8 cellular contexts compared by ENCODE assay signal in genomic region chr12:130026608-130027176, GRCh38.
DNase-seq lines count a peak whose midpoint lies in the region; ATAC-seq and FAIRE-seq lines count a peak whose summit lies in the region.

No MANE protein-coding gene starts in this region.

- no peak overlapping the region for H3K4me3 ChIP-seq in aorta (ENCODE audit: low read length in 2 of 2)

- no peaks in the 10 kb centered on the region for H3K4me1 Mint-ChIP-seq in activated CD4-positive, alpha-beta memory T cell treated with anti-CD3 and anti-CD28 coated beads, Interleukin-2, amount 10 ng/mL, durations not matched to agents 7 days and 5 days

- H3K27ac ChIP-seq in aorta (ENCODE audit: low read depth in 1 of 2, low read length in 2 of 2) = no peak overlapping the region

- H3K9me3 ChIP-seq in aorta (ENCODE audit: control insufficient read depth, low read length) = no peaks in the 10 kb centered on the region

- WGBS in aorta, 2 donors = 51 to 53% methylated on average over 15 of the region's 15 CpGs

- no peaks in the 10 kb centered on the region for H3K9me3 Mint-ChIP-seq in activated CD4-positive, alpha-beta memory T cell treated with anti-CD3 and anti-CD28 coated beads, Interleukin-2, amount 10 ng/mL, durations not matched to agents 7 days and 5 days

- H3K27me3 Mint-ChIP-seq in activated CD4-positive, alpha-beta memory T cell treated with anti-CD3 and anti-CD28 coated beads, Interleukin-2, amount 10 ng/mL, durations not matched to agents 7 days and 5 days = no peaks in the 10 kb centered on the region

- H3K4me1 ChIP-seq in aorta (ENCODE audit: control insufficient read depth in 1 of 2, insufficient read depth in 2 of 2, low read length in 2 of 2) = no peaks in the 10 kb centered on the region

- no peak overlapping the region for H3K4me3 Mint-ChIP-seq in activated CD4-positive, alpha-beta memory T cell treated with anti-CD3 and anti-CD28 coated beads, Interleukin-2, amount 10 ng/mL, durations not matched to agents 7 days and 5 days

- POLR2A ChIA-PET in activated CD4-positive, alpha-beta memory T cell treated with anti-CD3 and anti-CD28 coated beads, Interleukin-2, amount 10 ng/mL, durations not matched to agents 7 days and 5 days (lab: Charles Lee) = no interaction called here

- no peaks in the 10 kb centered on the region for H3K36me3 Mint-ChIP-seq in activated CD4-positive, alpha-beta memory T cell treated with anti-CD3 and anti-CD28 coated beads, Interleukin-2, amount 10 ng/mL, durations not matched to agents 7 days and 5 days (ENCODE audit: low read depth)

- peak; percentile 32 for DNase-seq in activated CD4-positive, CD25-positive, alpha-beta regulatory T cell treated with anti-CD3 and anti-CD28 coated beads, Interleukin-2, amount 50 U/mL, for 72 hours
- DNase-seq in MV-4-11 (lab: John Stamatoyannopoulos, UW) (peak; percentile 0), kidney glomerular epithelial cell (lab: John Stamatoyannopoulos, UW) (peak; percentile 11), urothelium cell line (ENCODE audit: low spot score) (peak; percentile 57), aorta (no peak)
- DNase-seq in activated CD4-positive, alpha-beta memory T cell treated with anti-CD3 and anti-CD28 coated beads, Interleukin-2, amount 10 ng/mL, durations not matched to agents 7 days and 5 days = peak; percentile 29

- intact Hi-C loops in aorta (cut with DNase I) = no loop called here

- no peaks in the 10 kb centered on the region for H3K27me3 ChIP-seq in aorta (ENCODE audit: control insufficient read depth in 1 of 2, insufficient read depth in 2 of 2, low read length in 1 of 2)

- CTCF ChIA-PET in activated CD4-positive, alpha-beta memory T cell treated with anti-CD3 and anti-CD28 coated beads, Interleukin-2, amount 10 ng/mL, durations not matched to agents 7 days and 5 days (lab: Charles Lee) = interaction anchor here (1.0 to 4.9 kb wide), 4 partner anchors 11 to 309 kb away, joined by 3 to 33 read pairs (median 3); no protein-coding TSS in a partner anchor

- H3K36me3 ChIP-seq in aorta (ENCODE audit: control insufficient read depth in 1 of 2, insufficient read depth in 2 of 2, low read length in 1 of 2) = no peaks in the 10 kb centered on the region

- H3K27ac Mint-ChIP-seq in activated CD4-positive, alpha-beta memory T cell treated with anti-CD3 and anti-CD28 coated beads, Interleukin-2, amount 10 ng/mL, durations not matched to agents 7 days and 5 days = no peak overlapping the region

- no peak for ATAC-seq in activated CD4-positive, CD25-positive, alpha-beta regulatory T cell treated with anti-CD3 and anti-CD28 coated beads, Interleukin-2, amount 50 U/mL, for 24 hours
- ATAC-seq in HG02642 (IDR thresholded peaks at IDR 0.05; ENCODE audit: poor library complexity, unreplicated experiment) (no peak), aorta (ENCODE audit: low FRiP score) (no peak)

- no peak for FAIRE-seq in urothelium cell line (lab: Jason Lieb, UNC)

Comparison
In these comparisons a context has a peak if more than half of its experiments do, and no peak if none do; other contexts are left out.
1. DNase-seq: peak in activated CD4-positive, CD25-positive, alpha-beta regulatory T cell treated with anti-CD3 and anti-CD28 coated beads, Interleukin-2, amount 50 U/mL, for 72 hours (single experiment), MV-4-11 (single experiment), activated CD4-positive, alpha-beta memory T cell treated with anti-CD3 and anti-CD28 coated beads, Interleukin-2, amount 10 ng/mL, durations not matched to agents 7 days and 5 days (single experiment), kidney glomerular epithelial cell (single experiment) and urothelium cell line (single experiment); none in aorta (0 of 2).